In genomic region chr14:23877111-23877510, GRCh38 we compare ENCODE assay signal across 16 cellular contexts.
DNase-seq lines count a peak whose midpoint lies in the region; ATAC-seq and TF ChIP-seq lines count a peak whose summit lies in the region.
"Had no signal": no experiment of that assay in that cellular context is flagged by ENCODE, and none has a peak within 500 bp of the region (broad histone marks: within the 10 kb centered on the region; RNA-seq: fewer than 3 reads in every experiment).

No MANE protein-coding gene starts in this region.

- H3K27me3 ChIP-seq in PC-9 (ENCODE audit: insufficient read depth, low read depth) (no peaks in the 10 kb centered on the region), hepatocyte (no peaks in the 10 kb centered on the region)
- H3K27me3 ChIP-seq: brain microvascular endothelial cell had no signal

- no peaks in the 10 kb centered on the region for H3F3A ChIP-seq in PC-9 (ENCODE audit: insufficient read depth, low read depth)

- H3K4me3 ChIP-seq in PC-9 (no peak overlapping the region), hepatocyte (no peak overlapping the region)
- H3K4me3 ChIP-seq: SJSA1 had no signal

- H3K9me2 ChIP-seq in PC-9 (ENCODE audit: insufficient read depth) (no peaks in the 10 kb centered on the region), hepatocyte (replicated peaks; ENCODE audit: insufficient read depth) (no peaks in the 10 kb centered on the region)

- intact Hi-C loops in PC-9 (cut with micrococcal nuclease; ENCODE audit: unreplicated experiment): no loop called here

- no peaks in the 10 kb centered on the region for H4K20me1 ChIP-seq in PC-9 (ENCODE audit: insufficient read depth)
- no peaks in the 10 kb centered on the region for H4K20me1 ChIP-seq in hepatocyte (ENCODE audit: insufficient read depth, poor library complexity, severe bottlenecking)

- H3K36me3 ChIP-seq in PC-9 (ENCODE audit: low read depth): no peaks in the 10 kb centered on the region
- no peaks in the 10 kb centered on the region for H3K36me3 ChIP-seq in hepatocyte (replicated peaks; ENCODE audit: insufficient read depth, low read depth)
- H3K36me3 ChIP-seq: brain microvascular endothelial cell, SJSA1 had no signal

- no peak overlapping the region for H3K4me3 Mint-ChIP-seq in activated naive CD8-positive, alpha-beta T cell treated with anti-CD3 and anti-CD28 coated beads, Interleukin-2, amount 50 U/mL, for 24 hours
- H3K4me3 Mint-ChIP-seq in activated naive CD8-positive, alpha-beta T cell treated with anti-CD3 and anti-CD28 coated beads for 36 hours: no peak overlapping the region
- H3K4me3 Mint-ChIP-seq in HFFc6: no peak overlapping the region
- H3K4me3 Mint-ChIP-seq in naive thymus-derived CD8-positive, alpha-beta T cell: no peak overlapping the region

- H3K36me3 Mint-ChIP-seq in activated naive CD8-positive, alpha-beta T cell treated with anti-CD3 and anti-CD28 coated beads, Interleukin-2, amount 50 U/mL, for 24 hours (ENCODE audit: low read depth): no peaks in the 10 kb centered on the region
- no peaks in the 10 kb centered on the region for H3K36me3 Mint-ChIP-seq in activated naive CD8-positive, alpha-beta T cell treated with anti-CD3 and anti-CD28 coated beads for 36 hours
- H3K36me3 Mint-ChIP-seq in HFFc6 (ENCODE audit: low read depth): no peaks in the 10 kb centered on the region
- H3K36me3 Mint-ChIP-seq in naive thymus-derived CD8-positive, alpha-beta T cell: peaks cover 0 to 2% (median 0%) of the 10 kb centered on the region in 3 donors

- H3K9me3 ChIP-seq in PC-9 (ENCODE audit: insufficient read depth, low read depth): no peaks in the 10 kb centered on the region
- no peaks in the 10 kb centered on the region for H3K9me3 ChIP-seq in hepatocyte (ENCODE audit: low read depth)
- H3K9me3 ChIP-seq: SJSA1 had no signal

- H3K27ac Mint-ChIP-seq in activated naive CD8-positive, alpha-beta T cell treated with anti-CD3 and anti-CD28 coated beads, Interleukin-2, amount 50 U/mL, for 24 hours: peak overlapping the region; percentile 84
- H3K27ac Mint-ChIP-seq in activated naive CD8-positive, alpha-beta T cell treated with anti-CD3 and anti-CD28 coated beads for 36 hours: no peak overlapping the region
- no peak overlapping the region for H3K27ac Mint-ChIP-seq in HFFc6
- no peak overlapping the region for H3K27ac Mint-ChIP-seq in naive thymus-derived CD8-positive, alpha-beta T cell

- peaks cover 6% of the 10 kb centered on the region for H3K27me3 Mint-ChIP-seq in activated naive CD8-positive, alpha-beta T cell treated with anti-CD3 and anti-CD28 coated beads, Interleukin-2, amount 50 U/mL, for 24 hours
- H3K27me3 Mint-ChIP-seq in activated naive CD8-positive, alpha-beta T cell treated with anti-CD3 and anti-CD28 coated beads for 36 hours: peaks cover 5% of the 10 kb centered on the region
- H3K27me3 Mint-ChIP-seq in HFFc6 (ENCODE audit: insufficient read depth): peaks cover 23% of the 10 kb centered on the region
- peaks cover 10 to 31% (median 18%) of the 10 kb centered on the region in 5 donors for H3K27me3 Mint-ChIP-seq in naive thymus-derived CD8-positive, alpha-beta T cell

- TF ChIP-seq CTCF in PC-9 (conservative IDR thresholded peaks at IDR 0.05): no peak
- no peak for TF ChIP-seq CTCF in hepatocyte (IDR thresholded peaks at IDR 0.05; ENCODE audit: poor library complexity)
- no peak for TF ChIP-seq CTCF in HFFc6 (IDR thresholded peaks at IDR 0.05)

- H3K4me1 ChIP-seq in PC-9 (replicated peaks; ENCODE audit: insufficient read depth) (no peaks in the 10 kb centered on the region), hepatocyte (ENCODE audit: insufficient read depth) (no peaks in the 10 kb centered on the region)
- H3K4me1 ChIP-seq: SJSA1 had no signal

- DNase-seq in activated naive CD8-positive, alpha-beta T cell treated with anti-CD3 and anti-CD28 coated beads, Interleukin-2, amount 50 U/mL, for 24 hours: no peak
- no peak for DNase-seq in activated naive CD8-positive, alpha-beta T cell treated with anti-CD3 and anti-CD28 coated beads for 36 hours
- DNase-seq in PC-9 (no peak), hepatocyte (ENCODE audit: low spot score) (no peak), HFFc6 (no peak)
- DNase-seq in naive thymus-derived CD8-positive, alpha-beta T cell: no peak
- DNase-seq: activated effector memory CD4-positive, alpha-beta T cell treated with Interleukin-2 at 50 U/mL for 16 hours; brain microvascular endothelial cell; GOT3; NCI-H2081 treated with DMSO at 0.1 percent for 48 hours; NK-92 treated with Interleukin-12 subunit alpha and Interleukin-12 subunit beta, amount 100 ng/mL, for 24 hours had no signal

- H2AFZ ChIP-seq in PC-9: no peak overlapping the region
- no peak overlapping the region for H2AFZ ChIP-seq in hepatocyte

- H3K9me3 Mint-ChIP-seq in activated naive CD8-positive, alpha-beta T cell treated with anti-CD3 and anti-CD28 coated beads, Interleukin-2, amount 50 U/mL, for 24 hours: no peaks in the 10 kb centered on the region
- H3K9me3 Mint-ChIP-seq in activated naive CD8-positive, alpha-beta T cell treated with anti-CD3 and anti-CD28 coated beads for 36 hours: peaks cover 1% of the 10 kb centered on the region
- no peaks in the 10 kb centered on the region for H3K9me3 Mint-ChIP-seq in HFFc6
- H3K9me3 Mint-ChIP-seq in naive thymus-derived CD8-positive, alpha-beta T cell: peaks cover 0 to 3% (median 0%) of the 10 kb centered on the region in 9 donors

- CTCF ChIA-PET in PC-9 (lab: Charles Lee): no interaction called here

- H3K27ac ChIP-seq in PC-9: no peak overlapping the region
- no peak overlapping the region for H3K27ac ChIP-seq in hepatocyte
- H3K27ac ChIP-seq: brain microvascular endothelial cell, HL-60, SJSA1, VCaP had no signal

- H3K79me2 ChIP-seq in PC-9 (ENCODE audit: low read depth) (no peaks in the 10 kb centered on the region), hepatocyte (no peaks in the 10 kb centered on the region)

- WGBS in hepatocyte (ENCODE audit: low lambda C conversion rate, missing lambda C conversion rate): 77% methylated on average over 4 of the region's 4 CpGs

- ATAC-seq in activated naive CD8-positive, alpha-beta T cell treated with anti-CD3 and anti-CD28 coated beads, Interleukin-2, amount 50 U/mL, for 24 hours: peak; percentile 66
- ATAC-seq in GM21723 (IDR thresholded peaks at IDR 0.05; ENCODE audit: unreplicated experiment): peak; percentile 57
- ATAC-seq in HG03354 (IDR thresholded peaks at IDR 0.05; ENCODE audit: poor library complexity, severe bottlenecking, unreplicated experiment): peak; percentile 38
- ATAC-seq in naive thymus-derived CD8-positive, alpha-beta T cell: no peak

- BruUV-seq in PC-9 (replicated peaks; lab: Mats Ljungman, UMichigan): no TSS peak

- H3K4me1 Mint-ChIP-seq in activated naive CD8-positive, alpha-beta T cell treated with anti-CD3 and anti-CD28 coated beads, Interleukin-2, amount 50 U/mL, for 24 hours: peaks cover 18% of the 10 kb centered on the region
- H3K4me1 Mint-ChIP-seq in activated naive CD8-positive, alpha-beta T cell treated with anti-CD3 and anti-CD28 coated beads for 36 hours: no peaks in the 10 kb centered on the region
- H3K4me1 Mint-ChIP-seq in HFFc6 (ENCODE audit: low read depth): no peaks in the 10 kb centered on the region
- no peaks in the 10 kb centered on the region for H3K4me1 Mint-ChIP-seq in naive thymus-derived CD8-positive, alpha-beta T cell

- H3K4me2 ChIP-seq in PC-9: no peak overlapping the region
- no peak overlapping the region for H3K4me2 ChIP-seq in hepatocyte

- POLR2A ChIA-PET in PC-9 (lab: Charles Lee; ENCODE audit: unreplicated experiment): no interaction called here
- POLR2A ChIA-PET in naive thymus-derived CD8-positive, alpha-beta T cell (lab: Charles Lee): no interaction called here

Comparison
In these comparisons a context has a peak if more than half of its experiments do, and no peak if none do; other contexts are left out.
1. ATAC-seq: peak in activated naive CD8-positive, alpha-beta T cell treated with anti-CD3 and anti-CD28 coated beads, Interleukin-2, amount 50 U/mL, for 24 hours (single experiment), GM21723 (single experiment) and HG03354 (single experiment); none in naive thymus-derived CD8-positive, alpha-beta T cell (0 of 2).